In genomic region chr1:96843196-96843595, GRCh38 we compare ENCODE assay signal across 14 cellular contexts.
DNase-seq lines count a peak whose midpoint lies in the region; ATAC-seq and TF ChIP-seq lines count a peak whose summit lies in the region.
"Had no signal": no experiment of that assay in that cellular context is flagged by ENCODE, and none has a peak within 500 bp of the region (broad histone marks: within the 10 kb centered on the region; RNA-seq: fewer than 3 reads in every experiment).

No MANE protein-coding gene starts in this region.

- H3K9me2 ChIP-seq in GM23248 (ENCODE audit: insufficient read depth): no peaks in the 10 kb centered on the region

- WGBS in GM23248 (ENCODE audit: low coverage in 1 of 2, low lambda C conversion rate in 2 of 2, missing lambda C conversion rate in 2 of 2), 2 experiments: 65 to 89% methylated on average over 2 to 3 of the region's 3 CpGs

- in situ Hi-C loops in GM23248 (cut with MboI): no loop called here

- H3K27me3 ChIP-seq in GM23248 (replicated peaks; ENCODE audit: insufficient read depth) (no peaks in the 10 kb centered on the region), SJCRH30 (no peaks in the 10 kb centered on the region), Peyer's patch (no peaks in the 10 kb centered on the region)

- H3K36me3 ChIP-seq in GM23248 (ENCODE audit: low read depth): no peaks in the 10 kb centered on the region
- H3K36me3 ChIP-seq in SJCRH30: no peaks in the 10 kb centered on the region
- no peaks in the 10 kb centered on the region for H3K36me3 ChIP-seq in Peyer's patch

- H3K79me2 ChIP-seq in GM23248 (ENCODE audit: insufficient read depth): no peaks in the 10 kb centered on the region

- no peaks in the 10 kb centered on the region for H3F3A ChIP-seq in GM23248 (ENCODE audit: insufficient read depth)

- peak overlapping the region; percentile 29 for H3K9ac ChIP-seq in GM23248

- no peak for TF ChIP-seq POLR2A in Peyer's patch (IDR thresholded peaks at IDR 0.05)

- peak overlapping the region; percentile 16; the same call in 1 of the 2 replicates for H3K27ac ChIP-seq in GM23248
- no peak overlapping the region for H3K27ac ChIP-seq in SJCRH30
- no peak overlapping the region for H3K27ac ChIP-seq in Peyer's patch
- H3K27ac ChIP-seq: SK-N-MC had no signal

- H3K4me3 ChIP-seq in GM23248 (no peak overlapping the region), SJCRH30 (no peak overlapping the region), fibroblast of the aortic adventitia (ENCODE audit: low read depth, low read length) (no peak overlapping the region), Peyer's patch (no peak overlapping the region)
- H3K4me3 ChIP-seq: SK-N-MC had no signal

- H3K9me3 ChIP-seq in GM23248 (ENCODE audit: low read depth) (no peaks in the 10 kb centered on the region), SJCRH30 (replicated peaks) (no peaks in the 10 kb centered on the region), Peyer's patch (no peaks in the 10 kb centered on the region)

- ATAC-seq in GM18909 (IDR thresholded peaks at IDR 0.05; ENCODE audit: poor library complexity, unreplicated experiment) (no peak), HG03354 (IDR thresholded peaks at IDR 0.05; ENCODE audit: poor library complexity, severe bottlenecking, unreplicated experiment) (no peak)
- ATAC-seq: activated T-cell treated with anti-CD3 and anti-CD28 coated beads, Interleukin-2, amount 50 U/mL, for 72 hours; naive thymus-derived CD4-positive, alpha-beta T cell had no signal

- DNase-seq in GM23248: peak; percentile 74
- peak; percentile 26 to 56 for DNase-seq in SJCRH30
- DNase-seq in fibroblast of the aortic adventitia (ENCODE audit: low read depth): peak; percentile 54
- DNase-seq in renal cortical epithelial cell (ENCODE audit: low read depth): peak; percentile 55
- DNase-seq in HPDE6-E6E7 (ENCODE audit: extremely low spot score): no peak
- DNase-seq in Peyer's patch: no peak
- DNase-seq: activated CD4-positive, alpha-beta memory T cell treated with anti-CD3 and anti-CD28 coated beads for 36 hours; activated T-cell treated with anti-CD3 and anti-CD28 coated beads, Interleukin-2, amount 50 U/mL, for 72 hours; GDM1; hippocampal formation; naive thymus-derived CD4-positive, alpha-beta T cell had no signal

- peak overlapping the region; percentile 72 for H2AFZ ChIP-seq in GM23248

- H4K20me1 ChIP-seq in GM23248 (ENCODE audit: insufficient read depth): no peaks in the 10 kb centered on the region

- peak overlapping the region; percentile 45 for H3K4me2 ChIP-seq in GM23248 (ENCODE audit: unreplicated experiment)

- H3K4me1 ChIP-seq in GM23248 (ENCODE audit: insufficient read depth): peaks cover 9% of the 10 kb centered on the region
- 0 out of 2 replicates have a peak, but pooled peaks cover 4% of the 10 kb centered on the region for H3K4me1 ChIP-seq in SJCRH30
- H3K4me1 ChIP-seq in Peyer's patch: no peaks in the 10 kb centered on the region

- TF ChIP-seq CTCF in fibroblast of the aortic adventitia (IDR thresholded peaks at IDR 0.05; ENCODE audit: insufficient read depth, low read length) (no peak), Peyer's patch (IDR thresholded peaks at IDR 0.05) (no peak)

Comparison
In these comparisons a context has a peak if more than half of its experiments do, and no peak if none do; other contexts are left out.
1. DNase-seq: peak in GM23248 (single experiment), SJCRH30 (2 of 2), fibroblast of the aortic adventitia (single experiment) and renal cortical epithelial cell (single experiment); none in HPDE6-E6E7 (single experiment) and Peyer's patch (0 of 3).